ENCODE assay signal across 8 cellular contexts in the genomic region with DNA sequence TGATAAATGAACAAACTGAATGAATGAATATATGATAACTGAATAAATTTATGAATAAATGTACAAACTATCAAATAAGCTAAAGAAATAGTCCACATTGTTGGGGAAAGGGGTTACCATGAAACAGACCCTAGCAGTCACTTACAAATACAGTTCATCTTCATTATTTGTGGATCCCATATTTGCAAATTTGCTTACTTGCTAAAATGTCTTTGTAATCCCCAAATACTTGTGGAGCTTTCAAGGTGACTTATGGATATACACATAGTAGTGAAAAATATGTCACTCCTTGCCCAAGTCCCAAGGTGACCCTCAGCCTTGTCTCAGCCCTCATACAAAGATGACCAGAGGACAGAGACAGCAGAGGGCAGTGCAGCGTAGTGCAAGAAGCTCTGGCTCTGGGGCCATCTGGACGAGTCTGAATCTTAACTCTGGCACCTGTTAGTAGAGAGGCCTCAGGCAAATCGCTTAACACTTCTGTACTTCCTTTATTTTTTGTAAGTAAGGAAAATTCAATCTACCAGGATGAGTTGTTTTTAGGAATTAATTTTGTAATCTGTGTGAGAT. TPM values are rescaled to one million over a fixed set of nuclear protein-coding genes. Genes with fewer than 3 reads are reported as not detected.
DNase-seq lines count a peak whose midpoint lies in the region; ATAC-seq, FAIRE-seq and TF ChIP-seq lines count a peak whose summit lies in the region.

No MANE protein-coding gene starts in this region.

- no peaks in the 10 kb centered on the region for H3K27me3 ChIP-seq in brain microvascular endothelial cell (replicated peaks)
- no peaks in the 10 kb centered on the region for H3K27me3 ChIP-seq in uterus

- H3K4me1 ChIP-seq in A549 (peaks cover 5% of the 10 kb centered on the region; the same call in 1 of the 3 replicates), kidney (ENCODE audit: control insufficient read depth in 1 of 2, insufficient read depth in 1 of 2, low read depth in 1 of 2, low read length in 2 of 2) (peaks cover 0 to 6% of the 10 kb centered on the region in 2 donors), uterus (peaks cover 0 to 12% of the 10 kb centered on the region in 2 donors)

- no peaks in the 10 kb centered on the region for H3K36me3 ChIP-seq in brain microvascular endothelial cell (replicated peaks)
- H3K36me3 ChIP-seq in kidney (ENCODE audit: control insufficient read depth in 1 of 2, insufficient read depth in 2 of 2, low read length in 2 of 2): no peaks in the 10 kb centered on the region
- no peaks in the 10 kb centered on the region for H3K36me3 ChIP-seq in uterus

- no peaks in the 10 kb centered on the region; the same call in 2 of the 3 replicates for H3K9me3 ChIP-seq in A549
- no peaks in the 10 kb centered on the region for H3K9me3 ChIP-seq in kidney (ENCODE audit: control insufficient read depth in 1 of 2, low read length in 2 of 2)
- H3K9me3 ChIP-seq in uterus: no peaks in the 10 kb centered on the region

- H3K4me2 ChIP-seq in A549: no peak overlapping the region

- CTCF ChIA-PET in A549 (lab: Yijun Ruan, JAX): interaction anchor here (0.6 to 4.8 kb wide), 41 partner anchors 8 to 515 kb away, joined by 3 to 54 read pairs (median 5); partner anchors contain the start of gene ZNF638

- peak; percentile 38 to 82 for DNase-seq in A549 (ENCODE audit: low read depth in 1 of 2, low spot score in 1 of 2)
- DNase-seq in NCI-H524 (lab: John Stamatoyannopoulos, UW): peak; percentile 65 to 80
- DNase-seq in brain microvascular endothelial cell: peak; percentile 27
- no peak for DNase-seq in kidney
- peak; percentile 19 to 34 for DNase-seq in uterus
- no peak for DNase-seq in activated gamma-delta T cell (lab: John Stamatoyannopoulos, UW)

- WGBS in A549 (ENCODE audit: missing lambda C conversion rate): 6% methylated on average over 3 of the region's 3 CpGs

- TF ChIP-seq POLR2A in A549 (IDR thresholded peaks at IDR 0.05; ENCODE audit: low read length): no peak
- TF ChIP-seq POLR2A in uterus (IDR thresholded peaks at IDR 0.05): no peak

- TF ChIP-seq RAD21 in A549 (conservative IDR thresholded peaks at IDR 0.05 in 1 of 2, IDR thresholded peaks at IDR 0.05 in 1 of 2): peak; percentile 85 to 90

- peak; percentile 85 for TF ChIP-seq CTCF in A549 (IDR thresholded peaks at IDR 0.05)
- TF ChIP-seq CTCF in GM12874 (IDR thresholded peaks at IDR 0.05; ENCODE audit: insufficient read depth, low read depth, low read length): 0 out of 2 replicates have a peak, but pooled peaks have one; percentile 5
- TF ChIP-seq CTCF in brain microvascular endothelial cell (IDR thresholded peaks at IDR 0.05; ENCODE audit: low read depth, low read length, missing control alignments): peak; percentile 70
- TF ChIP-seq CTCF in kidney (IDR thresholded peaks at IDR 0.05; ENCODE audit: borderline replicate concordance, extremely low read depth, insufficient read depth): peak; percentile 60
- TF ChIP-seq CTCF in uterus (IDR thresholded peaks at IDR 0.05): peak; percentile 10 to 29 (median 28)

- FAIRE-seq in A549 (lab: Jason Lieb, UNC): peak; percentile 84
- no peak for FAIRE-seq in kidney (lab: Jason Lieb, UNC)

- H3K27ac ChIP-seq in A549 (no peak overlapping the region), brain microvascular endothelial cell (no peak overlapping the region), kidney (ENCODE audit: low read depth in 2 of 2, low read length in 2 of 2) (no peak overlapping the region), uterus (no peak overlapping the region)

- POLR2A ChIA-PET in A549 (lab: Yijun Ruan, JAX): interaction anchor here (0.6 to 1.6 kb wide), 2 partner anchors 52 to 108 kb away, joined by 3 to 4 read pairs; partner anchors contain the start of gene ZNF638

- no peak overlapping the region for H3K9ac ChIP-seq in kidney (ENCODE audit: low read length in 2 of 2)

- no peak for TF ChIP-seq EP300 in A549 (IDR thresholded peaks at IDR 0.05)

- in situ Hi-C loops in brain microvascular endothelial cell (cut with HindIII; ENCODE audit: low pct_ligation_motif_present, low sequenced_read_pairs): no loop called here

- ATAC-seq in A549: peak; percentile 15 to 51; a peak in 1 of 6 replicates
- no peak for ATAC-seq in HG03135 (IDR thresholded peaks at IDR 0.05; ENCODE audit: unreplicated experiment)

- intact Hi-C loops in kidney (cut with DNase I): no loop called here
- intact Hi-C loops in uterus (cut with DNase I; ENCODE audit: low total_unique reads): no loop called here

- H3K4me3 ChIP-seq in A549: no peak overlapping the region
- no peak overlapping the region for H3K4me3 ChIP-seq in brain microvascular endothelial cell (ENCODE audit: low read depth, low read length)
- no peak overlapping the region for H3K4me3 ChIP-seq in kidney (ENCODE audit: low read length in 2 of 2)
- H3K4me3 ChIP-seq in uterus: no peak overlapping the region

TF ChIP-seq in A549, 52 proteins besides CTCF, POLR2A, EP300 and RAD21:
- TF ChIP-seq REST (IDR thresholded peaks at IDR 0.05) (no peak), MAFK (IDR thresholded peaks at IDR 0.05; ENCODE audit: partially characterized antibody) (peak; percentile 75), SMC3 (IDR thresholded peaks at IDR 0.05) (peak; percentile 72), ESRRA (IDR thresholded peaks at IDR 0.05; ENCODE audit: borderline replicate concordance, low read length) (peak; percentile 94), FOSB (CRISPR knock-in tag; IDR thresholded peaks at IDR 0.05) (no peak), NR3C1 (IDR thresholded peaks at IDR 0.05) (no peak), ZFP36 (IDR thresholded peaks at IDR 0.05; ENCODE audit: borderline replicate concordance, partially characterized antibody) (no peak), JUNB (IDR thresholded peaks at IDR 0.05) (no peak)

RNA-seq across cellular contexts. Expression of gene PAIP2B, which starts 3.1 kb away (rescaled TPM):
- 0.84 and 0.94 TPM in 2 replicates for polyA plus RNA-seq in A549 (2011; rRNA removed)
- 0.19 and 0.21 TPM in 2 replicates for polyA plus RNA-seq in A549 (2012; cell fraction: cytosol; rRNA removed)
- 0.05 and 0.13 TPM in 2 replicates for polyA plus RNA-seq in A549 (2012; cell fraction: nucleus; rRNA removed)
- 0.54 to 0.70 TPM (median 0.61 TPM) in 3 replicates for polyA plus RNA-seq in A549 (2017; fragmentation: RNase III; extraction: RNeasy Plus Mini Kit Qiagen cat#74134 plus additional on column Dnase treatment)
- polyA minus RNA-seq in A549 (2011; rRNA and poly(A)+ RNA removed): 0.63 and 0.66 TPM in 2 replicates
- total RNA-seq in kidney: 9.3 TPM
- polyA plus RNA-seq in kidney (ENCODE audit: insufficient read depth, low read depth, low replicate concordance): 10.6 TPM
- 10 to 100 TPM in 2 of 4 donors, 1 to 10 TPM in 2; 3.6 to 12.9 (median 8.7) TPM for total RNA-seq in uterus

Comparison
In these comparisons a context has a peak if more than half of its experiments do, and no peak if none do; other contexts are left out.
1. DNase-seq: peak in A549 (2 of 2), NCI-H524 (2 of 2), brain microvascular endothelial cell (single experiment) and uterus (2 of 2); none in kidney (single experiment) and activated gamma-delta T cell (single experiment).
2. CTCF ChIP-seq: peak in every context shown above with its lines; median percentile 85 in A549; 70 in brain microvascular endothelial cell; 60 in kidney; 28 in uterus; 5 in GM12874.